In the genomic region with DNA sequence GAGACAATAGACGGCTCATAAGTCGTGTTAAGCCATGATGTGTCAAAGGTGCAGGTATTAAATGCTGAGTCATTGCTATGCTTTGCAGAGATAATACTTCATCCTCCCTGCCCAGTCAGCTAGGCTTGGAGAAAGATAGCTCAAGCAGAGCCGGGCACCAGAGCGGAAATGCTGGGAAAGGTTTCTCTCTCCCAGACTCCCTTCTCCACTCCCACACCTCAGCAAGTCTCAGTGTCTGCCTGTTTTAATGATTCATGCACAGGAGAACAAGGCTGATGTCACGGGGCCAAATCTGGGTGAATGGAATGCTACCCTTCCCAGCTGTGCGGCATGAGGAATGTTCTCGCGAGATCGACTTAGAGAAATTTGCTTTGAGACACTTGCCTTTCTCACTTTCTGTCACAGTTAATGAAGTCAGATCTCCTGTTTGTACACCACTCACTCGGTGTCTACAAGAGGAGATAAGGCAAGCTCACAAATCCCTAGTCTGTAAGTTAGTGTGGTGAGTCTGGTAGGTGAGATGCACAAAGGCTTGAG, we compare ENCODE assay signal across 12 cellular contexts.
DNase-seq lines count a peak whose midpoint lies in the region; ATAC-seq, FAIRE-seq and TF ChIP-seq lines count a peak whose summit lies in the region.
"Had no signal": no experiment of that assay in that cellular context is flagged by ENCODE, and none has a peak within 500 bp of the region (broad histone marks: within the 10 kb centered on the region; RNA-seq: fewer than 3 reads in every experiment).

No MANE protein-coding gene starts in this region.

- peak overlapping the region; percentile 16 for H3K9ac ChIP-seq in endothelial cell of umbilical vein (replicated peaks; ENCODE audit: extremely low read depth, insufficient read depth, low read length)

- no peaks in the 10 kb centered on the region for H3K9me3 Mint-ChIP-seq in neural crest cell
- H3K9me3 Mint-ChIP-seq in CD4-positive, alpha-beta T cell = no peaks in the 10 kb centered on the region
- H3K9me3 Mint-ChIP-seq: IgD-negative memory B cell had no signal

- peaks cover 71% of the 10 kb centered on the region for H3K4me1 ChIP-seq in PC-9 (replicated peaks; ENCODE audit: insufficient read depth)
- H3K4me1 ChIP-seq in endothelial cell of umbilical vein (ENCODE audit: control insufficient read depth, extremely low read depth, insufficient read depth, low read length) = peaks cover 52% of the 10 kb centered on the region

- TF ChIP-seq POLR2A in endothelial cell of umbilical vein (IDR thresholded peaks at IDR 0.05; ENCODE audit: low read depth, low read length) = no peak

- H3K36me3 ChIP-seq in PC-9 (ENCODE audit: low read depth) = 0 out of 2 replicates have a peak, but pooled peaks cover 4% of the 10 kb centered on the region
- H3K36me3 ChIP-seq in endothelial cell of umbilical vein (ENCODE audit: control insufficient read depth in 2 of 2, extremely low read depth in 1 of 2, insufficient read depth in 2 of 2, low read length in 2 of 2) = no peaks in the 10 kb centered on the region

- BruUV-seq in PC-9 (replicated peaks; lab: Mats Ljungman, UMichigan) (no TSS peak), endothelial cell of umbilical vein (replicated peaks; lab: Mats Ljungman, UMichigan) (no TSS peak)

- no peaks in the 10 kb centered on the region for H3K36me3 Mint-ChIP-seq in neural crest cell (ENCODE audit: low read depth)
- no peaks in the 10 kb centered on the region for H3K36me3 Mint-ChIP-seq in CD4-positive, alpha-beta T cell (ENCODE audit: low read depth)
- H3K36me3 Mint-ChIP-seq: IgD-negative memory B cell had no signal

- H3K4me2 ChIP-seq in PC-9 (peak overlapping the region; percentile 70), endothelial cell of umbilical vein (ENCODE audit: insufficient read depth, low read length) (no peak overlapping the region)

- H3K9me3 ChIP-seq in PC-9 (ENCODE audit: insufficient read depth, low read depth) (no peaks in the 10 kb centered on the region; the same call in 1 of the 2 replicates), endothelial cell of umbilical vein (replicated peaks; ENCODE audit: control insufficient read depth, insufficient read depth, low read length) (no peaks in the 10 kb centered on the region)
- no peaks in the 10 kb centered on the region for H3K9me3 ChIP-seq in CD4-positive, alpha-beta T cell (ENCODE audit: control insufficient read depth, low read length)

- no peak overlapping the region for H3K4me3 Mint-ChIP-seq in neural crest cell
- no peak overlapping the region for H3K4me3 Mint-ChIP-seq in CD4-positive, alpha-beta T cell
- H3K4me3 Mint-ChIP-seq: IgD-negative memory B cell had no signal

- H4K20me1 ChIP-seq in PC-9 (ENCODE audit: insufficient read depth) = no peaks in the 10 kb centered on the region
- H4K20me1 ChIP-seq in endothelial cell of umbilical vein (replicated peaks; ENCODE audit: control insufficient read depth, extremely low read depth, insufficient read depth, low read length) = no peaks in the 10 kb centered on the region

- intact Hi-C loops in PC-9 (cut with micrococcal nuclease; ENCODE audit: unreplicated experiment) (loop anchor here (1.0 to 5.0 kb wide), 3 partner anchors 77 to 1069 kb away; no protein-coding TSS in a partner anchor), endothelial cell of umbilical vein (cut with micrococcal nuclease) (no loop called here)
- intact Hi-C loops in CD4-positive, alpha-beta T cell (cut with DNase I, micrococcal nuclease) = no loop called here

- peaks cover 91% of the 10 kb centered on the region for H3K79me2 ChIP-seq in PC-9 (ENCODE audit: low read depth)
- peaks cover 4% of the 10 kb centered on the region for H3K79me2 ChIP-seq in endothelial cell of umbilical vein (ENCODE audit: control insufficient read depth, insufficient read depth, low read length)

- H3K9me1 ChIP-seq in endothelial cell of umbilical vein (replicated peaks; ENCODE audit: control insufficient read depth, extremely low read depth, insufficient read depth, low read length) = no peaks in the 10 kb centered on the region

- TF ChIP-seq CTCF in PC-9 (conservative IDR thresholded peaks at IDR 0.05) (no peak), endothelial cell of umbilical vein (IDR thresholded peaks at IDR 0.05; ENCODE audit: extremely low read depth in 1 of 2, insufficient read depth in 1 of 2, low read depth in 1 of 2, low read length in 2 of 2) (no peak), neural crest cell (conservative IDR thresholded peaks at IDR 0.05) (no peak)
- TF ChIP-seq CTCF in CD4-positive, alpha-beta T cell (IDR thresholded peaks at IDR 0.05) = no peak

- DNase-seq in DMS53 (lab: John Stamatoyannopoulos, UW) (peak; percentile 64), PC-9 (peak; percentile 77 to 90), endothelial cell of umbilical vein (ENCODE audit: low read depth, low spot score) (peak; percentile 69), neural crest cell (ENCODE audit: low read depth, low spot score) (no peak), KG1 (lab: John Stamatoyannopoulos, UW) (no peak)
- DNase-seq in CD4-positive, alpha-beta T cell = no peak
- DNase-seq: activated effector memory CD4-positive, alpha-beta T cell treated with Interleukin-2 at 50 U/mL for 16 hours; DMS79 had no signal

- peaks cover 45% of the 10 kb centered on the region for H3F3A ChIP-seq in PC-9 (ENCODE audit: insufficient read depth, low read depth)

- H2AFZ ChIP-seq in PC-9 (no peak overlapping the region), endothelial cell of umbilical vein (ENCODE audit: low read depth, low read length) (no peak overlapping the region)

- H3K27me3 ChIP-seq in PC-9 (ENCODE audit: insufficient read depth, low read depth) = no peaks in the 10 kb centered on the region
- no peaks in the 10 kb centered on the region for H3K27me3 ChIP-seq in endothelial cell of umbilical vein (ENCODE audit: control insufficient read depth in 2 of 2, insufficient read depth in 2 of 2, low read length in 2 of 2)
- no peaks in the 10 kb centered on the region for H3K27me3 ChIP-seq in CD4-positive, alpha-beta T cell (ENCODE audit: control insufficient read depth, insufficient read depth, low read length)

- peak overlapping the region; percentile 6; the same call in 1 of the 2 replicates for H3K4me3 ChIP-seq in PC-9
- no peak overlapping the region for H3K4me3 ChIP-seq in endothelial cell of umbilical vein (replicated peaks in 1 of 3; ENCODE audit: insufficient read depth in 1 of 3, low read depth in 1 of 3, low read length in 3 of 3)
- H3K4me3 ChIP-seq: SK-N-MC had no signal

- peak overlapping the region; percentile 96 for H3K27ac ChIP-seq in PC-9
- H3K27ac ChIP-seq in endothelial cell of umbilical vein (ENCODE audit: insufficient read depth, low read depth, low read length) = peak overlapping the region; percentile 97
- no peak overlapping the region for H3K27ac ChIP-seq in CD4-positive, alpha-beta T cell (ENCODE audit: low read depth, low read length)
- H3K27ac ChIP-seq: SK-N-MC had no signal

- no peaks in the 10 kb centered on the region for H3K27me3 Mint-ChIP-seq in neural crest cell (ENCODE audit: low read depth)
- no peaks in the 10 kb centered on the region for H3K27me3 Mint-ChIP-seq in CD4-positive, alpha-beta T cell
- H3K27me3 Mint-ChIP-seq: IgD-negative memory B cell had no signal

- ATAC-seq in HG02798 (IDR thresholded peaks at IDR 0.05; ENCODE audit: poor library complexity, unreplicated experiment) = no peak
- ATAC-seq in GM21526 (IDR thresholded peaks at IDR 0.05; ENCODE audit: low FRiP score, unreplicated experiment) = no peak
- ATAC-seq in CD4-positive, alpha-beta T cell (ENCODE audit: poor library complexity) = no peak

- no peaks in the 10 kb centered on the region for H3K9me2 ChIP-seq in PC-9 (ENCODE audit: insufficient read depth)

- peak; percentile 63 for FAIRE-seq in endothelial cell of umbilical vein (lab: Jason Lieb, UNC)

- peaks cover 81% of the 10 kb centered on the region for H3K4me1 Mint-ChIP-seq in neural crest cell
- peaks cover 6% of the 10 kb centered on the region for H3K4me1 Mint-ChIP-seq in CD4-positive, alpha-beta T cell (ENCODE audit: low read depth)

- CTCF ChIA-PET in PC-9 (lab: Charles Lee) = interaction anchor here (0.6 kb wide), 1 partner anchor 106 kb away, joined by 3 read pairs; no protein-coding TSS in a partner anchor
- CTCF ChIA-PET in endothelial cell of umbilical vein (lab: Charles Lee) = interaction anchor here (1.0 to 6.5 kb wide), 3 partner anchors 11 to 106 kb away, joined by 3 to 57 read pairs (median 5); no protein-coding TSS in a partner anchor
- CTCF ChIA-PET in CD4-positive, alpha-beta T cell (lab: Charles Lee) = no interaction called here

- peak overlapping the region; percentile 81 for H3K27ac Mint-ChIP-seq in neural crest cell (ENCODE audit: unreplicated experiment)
- no peak overlapping the region for H3K27ac Mint-ChIP-seq in CD4-positive, alpha-beta T cell

- dilution Hi-C loops in endothelial cell of umbilical vein (cut with MboI; ENCODE audit: extremely low pct_ligation_motif_present, low sequenced_read_pairs) = no loop called here

- POLR2A ChIA-PET in PC-9 (lab: Charles Lee; ENCODE audit: unreplicated experiment) (interaction anchor here (0.5 to 1.0 kb wide), 8 partner anchors 11 to 406 kb away, joined by 3 to 8 read pairs (median 6); no protein-coding TSS in a partner anchor), endothelial cell of umbilical vein (lab: Charles Lee) (no interaction called here)
- POLR2A ChIA-PET in CD4-positive, alpha-beta T cell (lab: Charles Lee) = no interaction called here

TF ChIP-seq in endothelial cell of umbilical vein, 7 proteins besides CTCF, POLR2A, EP300 and RAD21:
- TF ChIP-seq, protein P1, sequence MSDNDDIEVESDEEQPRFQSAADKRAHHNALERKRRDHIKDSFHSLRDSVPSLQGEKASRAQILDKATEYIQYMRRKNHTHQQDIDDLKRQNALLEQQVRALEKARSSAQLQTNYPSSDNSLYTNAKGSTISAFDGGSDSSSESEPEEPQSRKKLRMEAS (IDR thresholded peaks at IDR 0.05; ENCODE audit: insufficient read depth, insufficient read length) = no peak
- TF ChIP-seq JUN (IDR thresholded peaks at IDR 0.05; ENCODE audit: borderline replicate concordance, insufficient read depth, insufficient read length, low read depth) = peak; percentile 46
- no peak for TF ChIP-seq EZH2 (IDR thresholded peaks at IDR 0.05; ENCODE audit: borderline replicate concordance, low read depth, low read length, severe bottlenecking)
- TF ChIP-seq MYC (IDR thresholded peaks at IDR 0.05; ENCODE audit: low read depth, low read length) = no peak
- TF ChIP-seq GATA2 (IDR thresholded peaks at IDR 0.05; ENCODE audit: insufficient read depth, insufficient read length, low read depth, low read length) = no peak
- TF ChIP-seq FOS (IDR thresholded peaks at IDR 0.05; ENCODE audit: borderline replicate concordance, insufficient read depth, low read length) = no peak
- TF ChIP-seq POLR2AphosphoS5 (IDR thresholded peaks at IDR 0.05; ENCODE audit: insufficient read depth, low read depth, low read length) = peak; percentile 18

Comparison
In these comparisons a context has a peak if more than half of its experiments do, and no peak if none do; other contexts are left out.
1. DNase-seq: peak in DMS53 (single experiment), PC-9 (2 of 2) and endothelial cell of umbilical vein (single experiment); none in neural crest cell (single experiment), KG1 (single experiment) and CD4-positive, alpha-beta T cell (0 of 10).